ENCODE assay signal across 9 cellular contexts in genomic region chr1:204564835-204565234, GRCh38. TPM values are rescaled to one million over a fixed set of nuclear protein-coding genes. Genes with fewer than 3 reads are reported as not detected.
A peak's percentile ranks its signal among the peaks of the same experiment; 100 is the strongest.
DNase-seq lines count a peak whose midpoint lies in the region; ATAC-seq and TF ChIP-seq lines count a peak whose summit lies in the region.
"Had no signal": no experiment of that assay in that cellular context is flagged by ENCODE, and none has a peak within 500 bp of the region (broad histone marks: within the 10 kb centered on the region; RNA-seq: fewer than 3 reads in every experiment).

No MANE protein-coding gene starts in this region.

- TF ChIP-seq CTCF in DOHH2 (IDR thresholded peaks at IDR 0.05; ENCODE audit: low read depth, low read length, poor library complexity, severe bottlenecking) = no peak
- TF ChIP-seq CTCF in right lobe of liver (IDR thresholded peaks at IDR 0.05) = no peak
- TF ChIP-seq CTCF in foreskin keratinocyte (conservative IDR thresholded peaks at IDR 0.05) = no peak

- H3K36me3 ChIP-seq in DOHH2 (ENCODE audit: control insufficient read depth, low read length) = peaks cover 75% of the 10 kb centered on the region
- no peaks in the 10 kb centered on the region for H3K36me3 ChIP-seq in right lobe of liver

- no peaks in the 10 kb centered on the region for H3K9me2 ChIP-seq in DOHH2 (replicated peaks; ENCODE audit: control insufficient read depth, low read length)

- peak; percentile 23 for DNase-seq in activated naive CD8-positive, alpha-beta T cell treated with anti-CD3 and anti-CD28 coated beads for 36 hours
- DNase-seq in right lobe of liver = no peak
- no peak for DNase-seq in posterior cingulate gyrus
- DNase-seq in foreskin keratinocyte = no peak
- DNase-seq in NCI-H748 (lab: John Stamatoyannopoulos, UW; ENCODE audit: unreplicated experiment) = no peak
- DNase-seq: NCI-H187 had no signal

- 68% methylated on average over 3 of the region's 4 CpGs for WGBS in right lobe of liver (ENCODE audit: insufficient coverage, low coverage, low lambda C conversion rate, missing lambda C conversion rate)

- H3K79me2 ChIP-seq in DOHH2 (ENCODE audit: control insufficient read depth, low read length) = peaks cover 26% of the 10 kb centered on the region

- intact Hi-C loops in right lobe of liver (cut with DNase I) = loop anchor here (10.0 kb wide), 2 partner anchors 200 to 240 kb away; no protein-coding TSS in a partner anchor
- intact Hi-C loops in posterior cingulate gyrus (cut with DNase I) = no loop called here

- H3K27ac Mint-ChIP-seq in activated naive CD8-positive, alpha-beta T cell treated with anti-CD3 and anti-CD28 coated beads for 36 hours = peak overlapping the region; percentile 84

- H3F3A ChIP-seq in DOHH2 (ENCODE audit: control insufficient read depth, insufficient read depth) = peaks cover 35% of the 10 kb centered on the region

- H3K4me1 Mint-ChIP-seq in activated naive CD8-positive, alpha-beta T cell treated with anti-CD3 and anti-CD28 coated beads for 36 hours = peaks cover 45% of the 10 kb centered on the region

- H3K4me3 Mint-ChIP-seq in activated naive CD8-positive, alpha-beta T cell treated with anti-CD3 and anti-CD28 coated beads for 36 hours = no peak overlapping the region

- H3K4me3 ChIP-seq in DOHH2 (ENCODE audit: low read length) (peak overlapping the region; percentile 57), right lobe of liver (no peak overlapping the region)

- no peaks in the 10 kb centered on the region for H3K9me3 Mint-ChIP-seq in activated naive CD8-positive, alpha-beta T cell treated with anti-CD3 and anti-CD28 coated beads for 36 hours

- peak overlapping the region; percentile 90 for H3K27ac ChIP-seq in DOHH2 (ENCODE audit: low read depth, low read length)
- H3K27ac ChIP-seq in right lobe of liver = no peak overlapping the region
- no peak overlapping the region for H3K27ac ChIP-seq in foreskin keratinocyte

- H3K4me1 ChIP-seq in DOHH2 (ENCODE audit: control insufficient read depth, low read length) (peaks cover 66% of the 10 kb centered on the region), right lobe of liver (no peaks in the 10 kb centered on the region), foreskin keratinocyte (no peaks in the 10 kb centered on the region)

- peaks cover 11% of the 10 kb centered on the region; the same call in 1 of the 2 replicates for H4K20me1 ChIP-seq in DOHH2 (ENCODE audit: control insufficient read depth, insufficient read depth, low read depth, low read length)

- ATAC-seq in GM19395 (IDR thresholded peaks at IDR 0.05; ENCODE audit: unreplicated experiment) (peak; percentile 88), HG03097 (IDR thresholded peaks at IDR 0.05; ENCODE audit: low FRiP score, unreplicated experiment) (peak; percentile 58), right lobe of liver (no peak), foreskin keratinocyte (no peak)

- peaks cover 22% of the 10 kb centered on the region for H3K36me3 Mint-ChIP-seq in activated naive CD8-positive, alpha-beta T cell treated with anti-CD3 and anti-CD28 coated beads for 36 hours

- H3K9me3 ChIP-seq in DOHH2 (ENCODE audit: control insufficient read depth, insufficient read depth, low read length) = no peaks in the 10 kb centered on the region
- H3K9me3 ChIP-seq in right lobe of liver = no peaks in the 10 kb centered on the region

- H3K27me3 ChIP-seq in DOHH2 (ENCODE audit: control insufficient read depth, low read length) (no peaks in the 10 kb centered on the region), right lobe of liver (no peaks in the 10 kb centered on the region), foreskin keratinocyte (no peaks in the 10 kb centered on the region)

- TF ChIP-seq POLR2A in right lobe of liver (IDR thresholded peaks at IDR 0.05) = no peak

- H3K4me2 ChIP-seq in DOHH2 (ENCODE audit: low read length) = peak overlapping the region; percentile 75

- H3K27me3 Mint-ChIP-seq in activated naive CD8-positive, alpha-beta T cell treated with anti-CD3 and anti-CD28 coated beads for 36 hours = no peaks in the 10 kb centered on the region

RNA-seq across cellular contexts. Expression of gene MDM4, which starts 48.6 kb away (rescaled TPM):
- total RNA-seq in activated naive CD8-positive, alpha-beta T cell treated with anti-CD3 and anti-CD28 coated beads for 36 hours = 10 to 100 TPM; 64.3 to 75.6 TPM
- total RNA-seq in right lobe of liver (10 to 100 TPM; 21.0 to 37.6 (median 25.3) TPM), foreskin keratinocyte (14.7 and 15.2 TPM in 2 replicates)
- polyA plus RNA-seq in foreskin keratinocyte = 3.1 and 3.6 TPM in 2 replicates

Comparison
In these comparisons a context has a peak if more than half of its experiments do, and no peak if none do; other contexts are left out.
1. ATAC-seq: peak in GM19395 (single experiment) and HG03097 (single experiment); none in right lobe of liver (0 of 4) and foreskin keratinocyte (single experiment).